Comparison of ENCODE assay signal across 8 cellular contexts in genomic region chr22:41939981-41940852, GRCh38. TPM values are rescaled to one million over a fixed set of nuclear protein-coding genes. Genes with fewer than 3 reads are reported as not detected.
DNase-seq lines count a peak whose midpoint lies in the region; ATAC-seq lines count a peak whose summit lies in the region.

No MANE protein-coding gene starts in this region.

- no peaks in the 10 kb centered on the region for H3K9me3 Mint-ChIP-seq in activated T-cell treated with anti-CD3 and anti-CD28 coated beads, Interleukin-2, amount 50 U/mL, for 72 hours

- DNase-seq in NCI-H2029 treated with DMSO at 0.1 percent for 48 hours (lab: John Stamatoyannopoulos, UW), result peak; percentile 59
- peak; percentile 94 to 96 for DNase-seq in activated T-cell treated with anti-CD3 and anti-CD28 coated beads, Interleukin-2, amount 50 U/mL, for 72 hours
- DNase-seq in stimulated activated CD8-positive, alpha-beta memory T cell treated with anti-CD3 and anti-CD28 coated beads, Interleukin-15, amount 100 ng/mL, for 48 hours (ENCODE audit: low read depth in 2 of 2), result peak; percentile 90
- DNase-seq in COLO829 (ENCODE audit: low spot score), result no peak
- no peak for DNase-seq in glomerular visceral epithelial cell (ENCODE audit: extremely low spot score)

- H3K4me1 Mint-ChIP-seq in activated T-cell treated with anti-CD3 and anti-CD28 coated beads, Interleukin-2, amount 50 U/mL, for 72 hours (ENCODE audit: low read depth), result peaks cover 66% of the 10 kb centered on the region

- H3K36me3 Mint-ChIP-seq in activated T-cell treated with anti-CD3 and anti-CD28 coated beads, Interleukin-2, amount 50 U/mL, for 72 hours (ENCODE audit: insufficient read depth in 2 of 2), result peaks cover 8 to 28% of the 10 kb centered on the region in 2 donors

- no peaks in the 10 kb centered on the region for H3K27me3 Mint-ChIP-seq in activated T-cell treated with anti-CD3 and anti-CD28 coated beads, Interleukin-2, amount 50 U/mL, for 72 hours (ENCODE audit: low read depth)

- ATAC-seq in GM18502 (IDR thresholded peaks at IDR 0.05; ENCODE audit: poor library complexity, unreplicated experiment) (peak; percentile 49), GM21723 (IDR thresholded peaks at IDR 0.05; ENCODE audit: unreplicated experiment) (peak; percentile 49)
- ATAC-seq in activated T-cell treated with anti-CD3 and anti-CD28 coated beads, Interleukin-2, amount 50 U/mL, for 72 hours (replicated peaks in 1 of 2), result peak; percentile 83 to 84

- peak overlapping the region; percentile 74 to 89 for H3K4me3 Mint-ChIP-seq in activated T-cell treated with anti-CD3 and anti-CD28 coated beads, Interleukin-2, amount 50 U/mL, for 72 hours

- peak overlapping the region; percentile 100 for H3K27ac Mint-ChIP-seq in activated T-cell treated with anti-CD3 and anti-CD28 coated beads, Interleukin-2, amount 50 U/mL, for 72 hours

- H3K27ac ChIP-seq in layer of hippocampus (ENCODE audit: low read depth, low read length), result peak overlapping the region; percentile 58

- H3K27me3 ChIP-seq in layer of hippocampus (ENCODE audit: control insufficient read depth, insufficient read depth, low read length), result no peaks in the 10 kb centered on the region

RNA-seq across cellular contexts. Expression of gene CENPM, which starts 6.7 kb away (rescaled TPM):
- total RNA-seq in activated T-cell treated with anti-CD3 and anti-CD28 coated beads, Interleukin-2, amount 50 U/mL, for 72 hours, result 10 to 100 TPM; 66.1 to 74.5 TPM

RNA-seq across cellular contexts. Expression of gene TNFRSF13C, which starts 13.6 kb away (rescaled TPM):
- 1 to 10 TPM; 6.1 to 7.3 TPM for total RNA-seq in activated T-cell treated with anti-CD3 and anti-CD28 coated beads, Interleukin-2, amount 50 U/mL, for 72 hours

RNA-seq across cellular contexts. Expression of gene SHISA8, which starts 25.3 kb away (rescaled TPM):
- 1 to 10 TPM; 2.0 to 3.2 TPM for total RNA-seq in activated T-cell treated with anti-CD3 and anti-CD28 coated beads, Interleukin-2, amount 50 U/mL, for 72 hours

RNA-seq across cellular contexts. Expression of gene SEPTIN3, which starts 29.0 kb away (rescaled TPM):
- 1 to 10 TPM; 4.5 to 4.7 TPM for total RNA-seq in activated T-cell treated with anti-CD3 and anti-CD28 coated beads, Interleukin-2, amount 50 U/mL, for 72 hours

Comparison
In these comparisons a context has a peak if more than half of its experiments do, and no peak if none do; other contexts are left out.
1. DNase-seq: peak in NCI-H2029 treated with DMSO at 0.1 percent for 48 hours (single experiment), activated T-cell treated with anti-CD3 and anti-CD28 coated beads, Interleukin-2, amount 50 U/mL, for 72 hours (2 of 2) and stimulated activated CD8-positive, alpha-beta memory T cell treated with anti-CD3 and anti-CD28 coated beads, Interleukin-15, amount 100 ng/mL, for 48 hours (2 of 2); none in COLO829 (single experiment) and glomerular visceral epithelial cell (single experiment).
2. Peak in every context shown above with its lines, with median percentiles within 50 percentile points of each other: ATAC-seq.